ENCODE assay signal across 11 cellular contexts in the genomic region with DNA sequence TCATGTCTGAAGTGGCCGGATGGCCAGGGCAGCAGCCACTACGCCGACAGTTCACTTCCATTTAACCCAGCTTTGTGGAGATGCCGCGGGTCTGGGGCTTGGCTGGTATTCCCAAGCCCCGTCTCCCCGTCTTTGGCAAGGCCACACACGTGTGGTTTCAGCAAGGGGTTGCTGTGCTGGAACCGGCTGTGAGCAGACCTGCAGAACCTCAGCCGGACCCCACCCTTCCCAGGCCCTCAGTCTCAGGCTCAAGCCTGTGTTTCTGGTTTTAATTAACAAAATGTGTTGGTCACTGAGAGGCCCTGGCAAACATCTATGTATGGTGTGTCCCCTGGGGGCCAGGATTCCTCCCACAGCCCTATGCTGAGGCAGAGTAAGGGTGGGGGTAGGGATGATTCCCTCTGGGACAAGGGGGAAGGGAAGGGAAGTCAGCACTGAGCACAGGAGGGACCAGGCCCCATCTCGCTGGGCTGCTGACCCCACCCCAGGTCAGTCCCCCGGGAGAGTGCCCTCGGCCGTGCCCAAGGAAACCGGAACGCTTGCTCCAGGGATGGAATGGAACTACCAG. TPM values are rescaled to one million over a fixed set of nuclear protein-coding genes. Genes with fewer than 3 reads are reported as not detected.
A peak's percentile ranks its signal among the peaks of the same experiment; 100 is the strongest.
DNase-seq lines count a peak whose midpoint lies in the region; ATAC-seq and TF ChIP-seq lines count a peak whose summit lies in the region.
"Had no signal": no experiment of that assay in that cellular context is flagged by ENCODE, and none has a peak within 500 bp of the region (broad histone marks: within the 10 kb centered on the region; RNA-seq: fewer than 3 reads in every experiment).

No MANE protein-coding gene starts in this region.

- H3K9me3 ChIP-seq in esophagus (ENCODE audit: control insufficient read depth in 2 of 2, insufficient read depth in 1 of 2, low read depth in 1 of 2, low read length in 1 of 2) (no peaks in the 10 kb centered on the region), muscle layer of colon (ENCODE audit: low read length) (no peaks in the 10 kb centered on the region)

- CTCF ChIA-PET in activated CD8-positive, alpha-beta memory T cell treated with anti-CD3 and anti-CD28 coated beads, Interleukin-2, amount 10 ng/mL, durations not matched to agents 7 days and 5 days (lab: Charles Lee), result no interaction called here

- no peaks in the 10 kb centered on the region for H3K36me3 ChIP-seq in esophagus (ENCODE audit: control insufficient read depth in 2 of 2, insufficient read depth in 2 of 2, low read length in 1 of 2)
- peaks cover 7% of the 10 kb centered on the region for H3K36me3 ChIP-seq in muscle layer of colon (ENCODE audit: insufficient read depth, low read length)

- DNase-seq in HL-60 (ENCODE audit: low read depth in 1 of 2, low spot score in 1 of 2) (no peak), type B pancreatic cell (ENCODE audit: extremely low spot score, unreplicated experiment) (no peak), LoVo (ENCODE audit: low spot score) (no peak)
- no peak for DNase-seq in activated CD8-positive, alpha-beta memory T cell treated with anti-CD3 and anti-CD28 coated beads, Interleukin-2, amount 10 ng/mL, durations not matched to agents 7 days and 5 days
- DNase-seq: activated CD8-positive, alpha-beta T cell treated with anti-CD3 and anti-CD28 coated beads for 36 hours; NCI-H345 had no signal

- H3K27me3 ChIP-seq in HL-60 (ENCODE audit: insufficient read depth, poor library complexity, severe bottlenecking) (no peaks in the 10 kb centered on the region), esophagus (ENCODE audit: control insufficient read depth in 1 of 2, insufficient read depth in 2 of 2, low read length in 2 of 2) (no peaks in the 10 kb centered on the region), muscle layer of colon (ENCODE audit: control insufficient read depth in 1 of 2, insufficient read depth in 2 of 2, low read length in 2 of 2) (no peaks in the 10 kb centered on the region)

- WGBS in esophagus, 2 donors, result 66 to 72% methylated on average over 16 of the region's 16 CpGs

- H3K27ac ChIP-seq in HL-60 (replicated peaks) (peak overlapping the region; percentile 94), esophagus (ENCODE audit: low read depth in 2 of 2, low read length in 1 of 2) (peak overlapping the region; percentile 45 to 80), muscle layer of colon (ENCODE audit: low read depth, low read length) (peak overlapping the region; percentile 89)

- H3K27me3 Mint-ChIP-seq in type B pancreatic cell, result no peaks in the 10 kb centered on the region
- H3K27me3 Mint-ChIP-seq in activated CD8-positive, alpha-beta memory T cell treated with anti-CD3 and anti-CD28 coated beads, Interleukin-2, amount 10 ng/mL, durations not matched to agents 7 days and 5 days, result no peaks in the 10 kb centered on the region
- H3K27me3 Mint-ChIP-seq: activated CD8-positive, alpha-beta T cell treated with anti-CD3 and anti-CD28 coated beads for 36 hours had no signal

- H3K9me3 Mint-ChIP-seq in type B pancreatic cell, result no peaks in the 10 kb centered on the region
- no peaks in the 10 kb centered on the region for H3K9me3 Mint-ChIP-seq in activated CD8-positive, alpha-beta memory T cell treated with anti-CD3 and anti-CD28 coated beads, Interleukin-2, amount 10 ng/mL, durations not matched to agents 7 days and 5 days (ENCODE audit: low read depth)
- H3K9me3 Mint-ChIP-seq: activated CD8-positive, alpha-beta T cell treated with anti-CD3 and anti-CD28 coated beads for 36 hours had no signal

- H3K4me1 Mint-ChIP-seq in type B pancreatic cell (ENCODE audit: unreplicated experiment), result peaks cover 53% of the 10 kb centered on the region
- H3K4me1 Mint-ChIP-seq in activated CD8-positive, alpha-beta memory T cell treated with anti-CD3 and anti-CD28 coated beads, Interleukin-2, amount 10 ng/mL, durations not matched to agents 7 days and 5 days, result no peaks in the 10 kb centered on the region

- peak overlapping the region; percentile 77 for H3K9ac ChIP-seq in muscle layer of colon (ENCODE audit: low read length)

- H3K4me3 ChIP-seq in HL-60 (replicated peaks; ENCODE audit: insufficient read depth, low read length) (peak overlapping the region; percentile 7; the same call in 1 of the 2 replicates), esophagus (ENCODE audit: low read depth in 1 of 2, low read length in 2 of 2) (no peak overlapping the region), muscle layer of colon (ENCODE audit: low read depth in 1 of 2, low read length in 2 of 2) (peak overlapping the region; percentile 30 to 69)

- peaks cover 4% of the 10 kb centered on the region for H3K36me3 Mint-ChIP-seq in type B pancreatic cell
- H3K36me3 Mint-ChIP-seq in activated CD8-positive, alpha-beta memory T cell treated with anti-CD3 and anti-CD28 coated beads, Interleukin-2, amount 10 ng/mL, durations not matched to agents 7 days and 5 days, result no peaks in the 10 kb centered on the region

- H3K4me1 ChIP-seq in esophagus (ENCODE audit: control insufficient read depth in 2 of 2, insufficient read depth in 2 of 2, low read length in 1 of 2), result peaks cover 13 to 37% of the 10 kb centered on the region in 2 donors
- H3K4me1 ChIP-seq in muscle layer of colon (ENCODE audit: insufficient read depth, low read length), result peaks cover 73% of the 10 kb centered on the region

- TF ChIP-seq CTCF in HL-60 (IDR thresholded peaks at IDR 0.05; ENCODE audit: insufficient read depth, low read length) (no peak), type B pancreatic cell (conservative IDR thresholded peaks at IDR 0.05) (no peak)

- no peak for ATAC-seq in activated CD8-positive, alpha-beta memory T cell treated with anti-CD3 and anti-CD28 coated beads, Interleukin-2, amount 10 ng/mL, durations not matched to agents 7 days and 5 days
- ATAC-seq in HG02981 (IDR thresholded peaks at IDR 0.05; ENCODE audit: unreplicated experiment) (no peak), HG02759 (IDR thresholded peaks at IDR 0.05; ENCODE audit: unreplicated experiment) (no peak)
- ATAC-seq: activated CD8-positive, alpha-beta T cell treated with anti-CD3 and anti-CD28 coated beads for 36 hours had no signal

- H3K4me3 Mint-ChIP-seq in type B pancreatic cell, result peak overlapping the region; percentile 79
- H3K4me3 Mint-ChIP-seq in activated CD8-positive, alpha-beta memory T cell treated with anti-CD3 and anti-CD28 coated beads, Interleukin-2, amount 10 ng/mL, durations not matched to agents 7 days and 5 days, result no peak overlapping the region
- H3K4me3 Mint-ChIP-seq: activated CD8-positive, alpha-beta T cell treated with anti-CD3 and anti-CD28 coated beads for 36 hours; IgD-negative memory B cell had no signal

- peak overlapping the region; percentile 75 for H3K27ac Mint-ChIP-seq in type B pancreatic cell
- no peak overlapping the region for H3K27ac Mint-ChIP-seq in activated CD8-positive, alpha-beta memory T cell treated with anti-CD3 and anti-CD28 coated beads, Interleukin-2, amount 10 ng/mL, durations not matched to agents 7 days and 5 days
- H3K27ac Mint-ChIP-seq: activated CD8-positive, alpha-beta T cell treated with anti-CD3 and anti-CD28 coated beads for 36 hours; IgD-negative memory B cell had no signal

RNA-seq across cellular contexts. Expression of a gene that starts 9.3 kb away (rescaled TPM):
- polyA plus RNA-seq in esophagus, result 10 to 100 TPM; 10.4 to 12.6 TPM
- 29.8 and 33.1 TPM in 2 replicates for total RNA-seq in type B pancreatic cell (ENCODE audit: low replicate concordance)
- 1 to 10 TPM; 2.5 to 2.6 TPM for total RNA-seq in activated CD8-positive, alpha-beta memory T cell treated with anti-CD3 and anti-CD28 coated beads, Interleukin-2, amount 10 ng/mL, durations not matched to agents 7 days and 5 days

Comparison
In these comparisons a context has a peak if more than half of its experiments do, and no peak if none do; other contexts are left out.
1. H3K4me3 ChIP-seq: peak in HL-60 (single experiment) and muscle layer of colon (2 of 2); none in esophagus (0 of 2).
2. Peak in every context shown above with its lines, with median percentiles within 50 percentile points of each other: H3K27ac ChIP-seq.